7 cellular contexts compared by ENCODE assay signal in the genomic region with DNA sequence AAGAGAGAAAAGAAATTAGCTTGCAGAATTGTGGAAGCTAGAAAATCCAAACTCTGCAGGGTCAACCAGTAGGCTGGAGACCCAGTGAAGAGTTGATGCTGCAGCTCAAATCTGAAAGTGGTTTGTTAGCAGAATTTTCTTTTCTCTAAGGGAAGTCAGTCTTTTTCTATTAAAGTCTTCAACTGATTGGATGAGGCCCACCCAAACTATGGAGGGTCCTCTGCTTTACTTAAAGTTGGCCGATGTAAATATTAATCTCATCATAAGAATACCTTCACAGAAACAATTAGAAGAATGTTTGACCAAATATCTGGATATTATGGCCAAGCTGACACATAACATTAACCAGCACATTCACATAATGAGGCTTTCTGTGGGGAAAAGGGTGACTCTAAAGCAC.
"Had no signal": no experiment of that assay in that cellular context is flagged by ENCODE, and none has a peak within 500 bp of the region (broad histone marks: within the 10 kb centered on the region; RNA-seq: fewer than 3 reads in every experiment).

No MANE protein-coding gene starts in this region.

- FAIRE-seq: G401.6, GM12878, GM12891, GM12892, GM18507 had no signal

- ATAC-seq: GM12878 had no signal

- H3K4me3 ChIP-seq: GM12878 had no signal

- DNase-seq: GDM1, GF-D8 had no signal
